11 cellular contexts compared by ENCODE assay signal in genomic region chr2:98565286-98565860, GRCh38.
"Had no signal": no experiment of that assay in that cellular context is flagged by ENCODE, and none has a peak within 500 bp of the region (broad histone marks: within the 10 kb centered on the region; RNA-seq: fewer than 3 reads in every experiment).

No MANE protein-coding gene starts in this region.

- DNase-seq: activated CD4-positive, CD25-positive, alpha-beta regulatory T cell treated with anti-CD3 and anti-CD28 coated beads, Interleukin-2, amount 50 U/mL, for 72 hours; activated T-cell treated with anti-CD3 and anti-CD28 coated beads, Interleukin-2, amount 50 U/mL, for 48 hours; central memory CD4-positive, alpha-beta T cell; cortex of kidney; effector CD8-positive, alpha-beta T cell; heart left ventricle; pancreas; SIG-M5; stimulated activated CD4-positive, alpha-beta T cell treated with anti-CD3 and anti-CD28 coated beads, Interleukin-4, amount 100 ng/mL, for 24 hours had no signal

- H3K4me1 ChIP-seq: pancreas had no signal

- H3K27me3 ChIP-seq: heart left ventricle, pancreas, tibial artery had no signal

- H3K9me3 ChIP-seq: heart left ventricle, pancreas, tibial artery had no signal

- ATAC-seq: pancreas had no signal

- H3K27me3 Mint-ChIP-seq: memory B cell had no signal

- H3K27ac ChIP-seq: pancreas, tibial artery had no signal

- H3K4me3 ChIP-seq: heart left ventricle, pancreas, tibial artery had no signal

- H3K9me3 Mint-ChIP-seq: memory B cell had no signal

- H3K27ac Mint-ChIP-seq: memory B cell had no signal

- H3K4me3 Mint-ChIP-seq: memory B cell had no signal
